In genomic region chr17:43907425-43907981, GRCh38 we compare ENCODE assay signal across 8 cellular contexts. TPM values are rescaled to one million over a fixed set of nuclear protein-coding genes. Genes with fewer than 3 reads are reported as not detected.
DNase-seq lines count a peak whose midpoint lies in the region; FAIRE-seq and TF ChIP-seq lines count a peak whose summit lies in the region.

TSS of gene MPP2 (minus strand) at chr17:43907536. CDS start at chr17:43904460, 3,076 bp downstream.

- intact Hi-C loops in stomach (cut with DNase I; ENCODE audit: low total_unique reads), result no loop called here

- TF ChIP-seq CTCF in OCI-LY3 (IDR thresholded peaks at IDR 0.05; ENCODE audit: low read depth, low read length) (0 out of 2 replicates have a peak, but pooled peaks have one; percentile 9), stomach (IDR thresholded peaks at IDR 0.05) (peak in 5 of 7 experiments; percentile 13 to 34 (median 21))

- peak within 1 kb of the TSS; percentile 69 for H2AFZ ChIP-seq in OCI-LY3 (ENCODE audit: low read depth, low read length)

- H3K27ac ChIP-seq in OCI-LY3 (ENCODE audit: low read length) (no peak within 1 kb of the TSS), muscle layer of duodenum (ENCODE audit: low read length) (peak within 1 kb of the TSS; percentile 46), stomach (peak within 1 kb of the TSS; percentile 71 to 90 (median 88))

- H3K9me3 ChIP-seq in OCI-LY3 (ENCODE audit: insufficient read depth, low read length) (no peaks in the 10 kb centered on the region), muscle layer of duodenum (ENCODE audit: control insufficient read depth in 1 of 2, low read length in 2 of 2) (no peaks in the 10 kb centered on the region), stomach (no peaks in the 10 kb centered on the region)

- WGBS in stomach, 5 donors, result 0 to 1% (median 0%) methylated on average over 25 to 36 of the region's 36 CpGs

- FAIRE-seq in RCC 7860 (lab: Jason Lieb, UNC), result no peak

- peaks cover 22% of the 10 kb centered on the region for H3K27me3 ChIP-seq in OCI-LY3 (ENCODE audit: low read depth, low read length)
- peaks cover 22% of the 10 kb centered on the region for H3K27me3 ChIP-seq in muscle layer of duodenum (ENCODE audit: low read depth, low read length)
- peaks cover 0 to 50% (median 32%) of the 10 kb centered on the region in 3 donors for H3K27me3 ChIP-seq in stomach

- TF ChIP-seq POLR2A in stomach (IDR thresholded peaks at IDR 0.05), result no peak

- peak within 1 kb of the TSS; percentile 31; the same call in 1 of the 2 replicates for H3K9ac ChIP-seq in OCI-LY3 (ENCODE audit: low read length)

- peak within 1 kb of the TSS; percentile 74 for H3K4me3 ChIP-seq in OCI-LY3 (ENCODE audit: low read length)
- H3K4me3 ChIP-seq in muscle layer of duodenum (ENCODE audit: low read depth in 1 of 2, low read length in 2 of 2), result peak within 1 kb of the TSS; percentile 68 to 84
- H3K4me3 ChIP-seq in stomach, result peak within 1 kb of the TSS; percentile 71 to 81 (median 76)

- H3K4me1 ChIP-seq in OCI-LY3 (ENCODE audit: low read length), result peaks cover 6% of the 10 kb centered on the region; the same call in 1 of the 2 replicates
- peaks cover 0 to 21% of the 10 kb centered on the region in 2 donors for H3K4me1 ChIP-seq in muscle layer of duodenum (ENCODE audit: control insufficient read depth in 1 of 2, insufficient read depth in 2 of 2, low read length in 2 of 2)
- peaks cover 31 to 36% (median 34%) of the 10 kb centered on the region in 4 donors for H3K4me1 ChIP-seq in stomach

- 0 out of 2 replicates have a peak, but pooled peaks cover 3% of the 10 kb centered on the region for H4K20me1 ChIP-seq in OCI-LY3 (ENCODE audit: insufficient read depth, low read length)

- DNase-seq in NCI-H187 (lab: John Stamatoyannopoulos, UW) (peak; percentile 34 to 54), NCI-H187 treated with DMSO at 0.1 percent for 48 hours (lab: John Stamatoyannopoulos, UW) (no peak), fibroblast of gingiva (ENCODE audit: low read depth) (peak; percentile 46), stomach (peak; percentile 73), RCC 7860 (ENCODE audit: low spot score) (no peak)
- DNase-seq in activated T-helper 9 cell treated with anti-CD3 and anti-CD28 coated beads, Interleukin-2, amount 50 U/mL, for 16 hours (ENCODE audit: low read depth), result peak; percentile 26

- no peaks in the 10 kb centered on the region for H3K79me2 ChIP-seq in OCI-LY3 (ENCODE audit: low read length)

- peak within 1 kb of the TSS; percentile 78 for H3K4me2 ChIP-seq in OCI-LY3 (ENCODE audit: low read length)

- no peak for TF ChIP-seq EP300 in stomach (IDR thresholded peaks at IDR 0.05)

- H3K36me3 ChIP-seq in OCI-LY3 (replicated peaks; ENCODE audit: low read depth, low read length) (no peaks in the 10 kb centered on the region), muscle layer of duodenum (ENCODE audit: control insufficient read depth in 1 of 2, insufficient read depth in 2 of 2, low read length in 2 of 2) (no peaks in the 10 kb centered on the region), stomach (no peaks in the 10 kb centered on the region)

RNA-seq across cellular contexts. Expression of gene MPP2, which starts in this region (rescaled TPM):
- total RNA-seq in stomach, result 1 to 10 TPM in 3 of 5 donors, under 1 TPM in 2; 0.43 to 6.4 (median 4.3) TPM
- polyA plus RNA-seq in stomach, result 1 to 10 TPM; 1.1 to 2.0 (median 1.6) TPM

Comparison
In these comparisons a context has a peak if more than half of its experiments do, and no peak if none do; other contexts are left out.
1. DNase-seq: peak in NCI-H187 (2 of 2), activated T-helper 9 cell treated with anti-CD3 and anti-CD28 coated beads, Interleukin-2, amount 50 U/mL, for 16 hours (single experiment), fibroblast of gingiva (single experiment) and stomach (single experiment); none in NCI-H187 treated with DMSO at 0.1 percent for 48 hours (single experiment) and RCC 7860 (single experiment).
2. Peak in every context shown above with its lines, with median percentiles within 50 percentile points of each other: H3K4me3 ChIP-seq.